Comparison of ENCODE assay signal across 1 cellular context in genomic region chr5:157357823-157358222, GRCh38.
TF ChIP-seq lines count a peak whose summit lies in the region.

No MANE protein-coding gene starts in this region.

TF ChIP-seq in K562, 482 proteins besides CTCF, POLR2A, EP300 and RAD21:
- TF ChIP-seq PATZ1 (CRISPR knock-in tag; IDR thresholded peaks at IDR 0.05; ENCODE audit: borderline replicate concordance) (no peak), RBM25 (IDR thresholded peaks at IDR 0.05; ENCODE audit: low read depth, low read length, severe bottlenecking) (peak; percentile 63)
TF ChIP-seq in K562: peak in this region for 1.
